Comparison of ENCODE assay signal across 1 cellular context in genomic region chr1:13801711-13802486, GRCh38.
TF ChIP-seq lines count a peak whose summit lies in the region.

No MANE protein-coding gene starts in this region.

TF ChIP-seq in GM12891, 5 proteins besides CTCF, POLR2A, EP300 and RAD21 (continued from another document):
- no peak for TF ChIP-seq PAX5 (IDR thresholded peaks at IDR 0.05; ENCODE audit: insufficient read depth, low read length, severe bottlenecking)
